In the genomic region with DNA sequence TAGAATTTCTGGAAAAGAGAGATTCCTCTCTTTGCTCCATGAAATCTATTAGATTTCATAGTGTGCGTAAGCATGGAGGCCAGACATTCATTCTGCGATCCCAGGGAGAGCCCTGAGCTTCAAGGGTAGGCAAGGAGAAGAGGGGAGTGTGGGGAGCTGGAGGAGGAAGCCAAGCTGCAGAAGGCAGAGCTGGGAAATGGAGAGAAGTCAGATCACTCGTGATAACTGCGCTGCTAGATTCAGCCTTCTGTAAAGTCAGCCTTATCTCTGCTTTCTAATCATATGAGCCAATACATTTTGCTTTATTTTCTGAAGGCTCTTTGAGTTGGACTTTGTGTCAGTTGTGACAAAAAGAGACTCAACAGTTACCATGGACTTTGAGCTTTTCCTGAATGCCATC, we compare ENCODE assay signal across 35 cellular contexts.
"Had no signal": no experiment of that assay in that cellular context is flagged by ENCODE, and none has a peak within 500 bp of the region (broad histone marks: within the 10 kb centered on the region; RNA-seq: fewer than 3 reads in every experiment).

No MANE protein-coding gene starts in this region.

- H3K27me3 ChIP-seq: ascending aorta, breast epithelium, cardiac muscle cell, colonic mucosa, esophagus squamous epithelium, gastroesophageal sphincter had no signal

- DNase-seq: activated B cell treated with CpG ODN at 0.5 μM for 24 hours; activated CD4-positive, alpha-beta T cell treated with anti-CD3 and anti-CD28 coated beads for 48 hours; activated CD4-positive, alpha-beta T cell treated with anti-CD3 and anti-CD28 coated beads, Interleukin-2, amount 50 U/mL, for 1 hour; activated CD4-positive, alpha-beta T cell treated with anti-CD3 and anti-CD28 coated beads, Interleukin-2, amount 50 U/mL, for 48 hours; activated CD8-positive, alpha-beta memory T cell treated with anti-CD3 and anti-CD28 coated beads for 24 hours; activated CD8-positive, alpha-beta T cell treated with anti-CD3 and anti-CD28 coated beads for 36 hours; activated effector memory CD4-positive, alpha-beta T cell treated with anti-CD3 and anti-CD28 coated beads, Interleukin-2, amount 50 U/mL, for 16 hours; activated naive CD4-positive, alpha-beta T cell treated with anti-CD3 and anti-CD28 coated beads for 36 hours; activated naive CD8-positive, alpha-beta T cell treated with anti-CD3 and anti-CD28 coated beads for 36 hours; activated naive CD8-positive, alpha-beta T cell treated with anti-CD3 and anti-CD28 coated beads, Interleukin-2, amount 50 U/mL, for 24 hours; activated T-cell treated with anti-CD3 and anti-CD28 coated beads, Interleukin-2, amount 50 U/mL, for 48 hours; adrenal gland; central memory CD4-positive, alpha-beta T cell; cerebellar nuclear complex; colonic mucosa; effector CD8-positive, alpha-beta T cell; esophagus squamous epithelium; foreskin melanocyte; heart right ventricle; T-helper 17 cell; T1000; WERI-Rb-1 had no signal

- H3K9me3 Mint-ChIP-seq: activated B cell treated with CpG ODN at 0.5 μM for 24 hours; activated CD8-positive, alpha-beta T cell treated with anti-CD3 and anti-CD28 coated beads for 36 hours; activated naive CD4-positive, alpha-beta T cell treated with anti-CD3 and anti-CD28 coated beads for 36 hours; activated naive CD4-positive, alpha-beta T cell treated with anti-CD3 and anti-CD28 coated beads, Interleukin-2, amount 50 U/mL, for 24 hours; activated naive CD8-positive, alpha-beta T cell treated with anti-CD3 and anti-CD28 coated beads for 36 hours; activated naive CD8-positive, alpha-beta T cell treated with anti-CD3 and anti-CD28 coated beads, Interleukin-2, amount 50 U/mL, for 24 hours; activated T-helper 1 cell treated with anti-CD3 and anti-CD28 coated beads, Interleukin-12 subunit alpha, Interleukin-12 subunit beta, Interleukin-2, Interleukin-4 antibody, amounts not matched to agents 30 ng/mL and 10 ng/mL and 1 ng/mL, durations not matched to agents 14 hours and 24 hours and 36 hours; activated T-helper 2 cell treated with anti-CD3 and anti-CD28 coated beads, Interferon-gamma antibody, Interleukin-2, Interleukin-4, amounts not matched to agents 10 μg/mL and 5 μg/mL and 100 μg/mL, durations not matched to agents 14 hours and 24 hours and 36 hours; T-helper 2 cell treated with Interferon-gamma antibody and Interleukin-4, amounts not matched to agents 5 μg/mL and 100 μg/mL, for 36 hours had no signal

- H3K36me3 Mint-ChIP-seq: activated naive CD4-positive, alpha-beta T cell treated with anti-CD3 and anti-CD28 coated beads, Interleukin-2, amount 50 U/mL, for 24 hours; activated naive CD8-positive, alpha-beta T cell treated with anti-CD3 and anti-CD28 coated beads for 36 hours; brain had no signal

- H3K27me3 Mint-ChIP-seq: activated naive CD4-positive, alpha-beta T cell treated with anti-CD3 and anti-CD28 coated beads, Interleukin-2, amount 50 U/mL, for 24 hours; brain had no signal

- H3K4me3 Mint-ChIP-seq: activated B cell treated with CpG ODN at 0.5 μM for 24 hours; activated CD8-positive, alpha-beta T cell treated with anti-CD3 and anti-CD28 coated beads for 36 hours; activated naive CD4-positive, alpha-beta T cell treated with anti-CD3 and anti-CD28 coated beads for 36 hours; activated naive CD4-positive, alpha-beta T cell treated with anti-CD3 and anti-CD28 coated beads, Interleukin-2, amount 50 U/mL, for 24 hours; activated naive CD8-positive, alpha-beta T cell treated with anti-CD3 and anti-CD28 coated beads for 36 hours; activated naive CD8-positive, alpha-beta T cell treated with anti-CD3 and anti-CD28 coated beads, Interleukin-2, amount 50 U/mL, for 24 hours; activated T-helper 1 cell treated with anti-CD3 and anti-CD28 coated beads, Interleukin-12 subunit alpha, Interleukin-12 subunit beta, Interleukin-2, Interleukin-4 antibody, amounts not matched to agents 30 ng/mL and 10 ng/mL and 1 ng/mL, durations not matched to agents 14 hours and 24 hours and 36 hours; brain; T-helper 17 cell; T-helper 2 cell treated with Interferon-gamma antibody and Interleukin-4, amounts not matched to agents 5 μg/mL and 100 μg/mL, for 36 hours had no signal

- H3K4me1 Mint-ChIP-seq: activated B cell treated with CpG ODN at 0.5 μM for 24 hours; activated naive CD4-positive, alpha-beta T cell treated with anti-CD3 and anti-CD28 coated beads, Interleukin-2, amount 50 U/mL, for 24 hours; activated naive CD8-positive, alpha-beta T cell treated with anti-CD3 and anti-CD28 coated beads for 36 hours; activated naive CD8-positive, alpha-beta T cell treated with anti-CD3 and anti-CD28 coated beads, Interleukin-2, amount 50 U/mL, for 24 hours; T-helper 17 cell had no signal

- H3K4me3 ChIP-seq: adrenal gland, ascending aorta, breast epithelium, cardiac muscle cell, colonic mucosa, esophagus squamous epithelium, gastroesophageal sphincter, heart right ventricle had no signal

- H3K27ac Mint-ChIP-seq: activated B cell treated with CpG ODN at 0.5 μM for 24 hours; activated CD8-positive, alpha-beta T cell treated with anti-CD3 and anti-CD28 coated beads for 36 hours; activated naive CD4-positive, alpha-beta T cell treated with anti-CD3 and anti-CD28 coated beads for 36 hours; activated naive CD4-positive, alpha-beta T cell treated with anti-CD3 and anti-CD28 coated beads, Interleukin-2, amount 50 U/mL, for 24 hours; activated naive CD8-positive, alpha-beta T cell treated with anti-CD3 and anti-CD28 coated beads for 36 hours; activated naive CD8-positive, alpha-beta T cell treated with anti-CD3 and anti-CD28 coated beads, Interleukin-2, amount 50 U/mL, for 24 hours; activated T-helper 1 cell treated with anti-CD3 and anti-CD28 coated beads, Interleukin-12 subunit alpha, Interleukin-12 subunit beta, Interleukin-2, Interleukin-4 antibody, amounts not matched to agents 30 ng/mL and 10 ng/mL and 1 ng/mL, durations not matched to agents 14 hours and 24 hours and 36 hours; activated T-helper 2 cell treated with anti-CD3 and anti-CD28 coated beads, Interferon-gamma antibody, Interleukin-2, Interleukin-4, amounts not matched to agents 10 μg/mL and 5 μg/mL and 100 μg/mL, durations not matched to agents 14 hours and 24 hours and 36 hours; brain; T-helper 17 cell; T-helper 2 cell treated with Interferon-gamma antibody and Interleukin-4, amounts not matched to agents 5 μg/mL and 100 μg/mL, for 36 hours had no signal

- FAIRE-seq: endometrium, endothelial cell of umbilical vein had no signal

- H3K4me1 ChIP-seq: adrenal gland, ascending aorta, breast epithelium, colonic mucosa had no signal

- ATAC-seq: activated CD4-positive, CD25-positive, alpha-beta regulatory T cell treated with anti-CD3 and anti-CD28 coated beads, Interleukin-2, amount 50 U/mL, for 24 hours; activated CD8-positive, alpha-beta T cell treated with anti-CD3 and anti-CD28 coated beads for 36 hours; activated naive CD8-positive, alpha-beta T cell treated with anti-CD3 and anti-CD28 coated beads, Interleukin-2, amount 50 U/mL, for 24 hours; gastroesophageal sphincter; heart right ventricle; T-helper 17 cell had no signal

- H3K9me3 ChIP-seq: adrenal gland, ascending aorta, breast epithelium, colonic mucosa, esophagus squamous epithelium, gastroesophageal sphincter, heart right ventricle had no signal

- H3K36me3 ChIP-seq: adrenal gland, ascending aorta, breast epithelium, cardiac muscle cell, colonic mucosa, esophagus squamous epithelium, gastroesophageal sphincter, heart right ventricle, WERI-Rb-1 had no signal

- H3K27ac ChIP-seq: adrenal gland, ascending aorta, breast epithelium, cardiac muscle cell, colonic mucosa, epithelial cell of prostate, esophagus squamous epithelium, gastroesophageal sphincter, heart right ventricle, WERI-Rb-1 had no signal
